8 cellular contexts compared by ENCODE assay signal in the genomic region with DNA sequence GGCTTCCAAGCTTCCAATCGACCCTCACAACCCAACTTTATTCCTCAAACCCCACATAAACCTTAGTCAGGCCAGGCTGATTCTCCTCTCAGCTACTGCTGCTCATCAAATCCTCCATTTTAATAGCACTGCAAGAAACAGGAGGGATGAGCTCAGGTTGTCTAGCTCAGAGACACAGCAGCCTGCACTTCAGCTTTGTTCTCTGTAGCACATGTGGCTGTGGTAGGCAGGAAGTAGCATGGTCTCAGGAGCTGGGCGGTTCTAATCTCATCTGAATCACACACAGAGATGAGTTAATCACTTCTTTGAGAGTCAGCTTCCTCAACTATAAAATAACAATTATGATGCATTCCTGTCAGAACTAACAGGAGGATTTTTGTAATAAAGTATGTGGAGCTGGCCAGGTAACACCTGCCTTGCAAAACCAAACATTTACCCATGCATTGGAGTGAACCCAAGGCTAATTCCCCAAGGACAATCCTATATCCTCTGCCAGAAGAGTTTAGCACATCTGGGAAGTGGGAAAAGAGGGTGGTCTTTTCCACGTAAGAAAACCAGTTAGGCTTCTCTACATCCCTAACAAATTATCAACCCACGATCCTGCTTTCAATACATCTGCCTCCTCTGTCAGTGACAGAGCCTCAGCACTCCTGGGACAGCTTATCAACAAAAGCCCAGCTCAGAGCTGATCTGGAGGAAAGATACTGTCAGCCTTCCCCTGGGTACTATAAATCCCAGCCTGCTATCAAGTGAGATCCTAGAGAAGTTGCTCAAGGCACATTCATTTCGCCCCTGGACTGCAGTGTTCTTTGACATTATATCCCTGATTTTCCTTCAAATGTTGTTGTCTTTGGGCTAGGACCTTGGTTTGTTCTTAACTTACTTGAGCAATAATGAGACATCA. TPM values are rescaled to one million over a fixed set of nuclear protein-coding genes. Genes with fewer than 3 reads are reported as not detected.
A peak's percentile ranks its signal among the peaks of the same experiment; 100 is the strongest.
DNase-seq lines count a peak whose midpoint lies in the region; TF ChIP-seq lines count a peak whose summit lies in the region.

No MANE protein-coding gene starts in this region.

- peaks cover 41% of the 10 kb centered on the region for H3K4me1 Mint-ChIP-seq in activated CD4-positive, alpha-beta T cell treated with anti-CD3 and anti-CD28 coated beads, Interleukin-2, amount 10 ng/mL, durations not matched to agents 7 days and 5 days

- no peaks in the 10 kb centered on the region for H3K9me2 ChIP-seq in MM.1S (replicated peaks; ENCODE audit: insufficient read depth, low read length)

- H3K9me3 ChIP-seq in MM.1S (replicated peaks; ENCODE audit: insufficient read depth, low read length), result no peaks in the 10 kb centered on the region

- H2AFZ ChIP-seq in MM.1S (ENCODE audit: low read length), result no peak overlapping the region

- no peaks in the 10 kb centered on the region for H3F3A ChIP-seq in MM.1S (ENCODE audit: insufficient read depth, low read length)

- peak; percentile 16 for DNase-seq in AG08396 (ENCODE audit: low spot score)
- DNase-seq in GM20000 (ENCODE audit: low spot score), result peak; percentile 29
- peak; percentile 36 for DNase-seq in MM.1S
- peak; percentile 81 for DNase-seq in activated CD4-positive, alpha-beta T cell treated with anti-CD3 and anti-CD28 coated beads, Interleukin-2, amount 10 ng/mL, durations not matched to agents 7 days and 5 days
- peak; percentile 91 for DNase-seq in epithelial cell of esophagus (ENCODE audit: low read depth)
- peak; percentile 7 to 19 for DNase-seq in stimulated activated CD4-positive, alpha-beta T cell treated with anti-CD3 and anti-CD28 coated beads, Interleukin-1b, Interleukin-23, amount 100 ng/mL, for 1 hour (ENCODE audit: low read depth in 2 of 2)
- no peak for DNase-seq in anterior cingulate cortex (lab: John Stamatoyannopoulos, UW)
- no peak for DNase-seq in 8988T

- no peak for TF ChIP-seq CTCF in GM20000 (IDR thresholded peaks at IDR 0.05; ENCODE audit: extremely low read depth, missing control alignments)
- TF ChIP-seq CTCF in MM.1S (IDR thresholded peaks at IDR 0.05; ENCODE audit: low read length), result no peak
- no peak for TF ChIP-seq CTCF in epithelial cell of esophagus (IDR thresholded peaks at IDR 0.05; ENCODE audit: insufficient read depth, low read depth, low read length, missing control alignments)

- H3K4me2 ChIP-seq in MM.1S (ENCODE audit: low read depth, low read length), result no peak overlapping the region

- H3K27me3 ChIP-seq in MM.1S (replicated peaks; ENCODE audit: insufficient read depth, low read length), result no peaks in the 10 kb centered on the region

- peaks cover 34% of the 10 kb centered on the region for H3K36me3 Mint-ChIP-seq in activated CD4-positive, alpha-beta T cell treated with anti-CD3 and anti-CD28 coated beads, Interleukin-2, amount 10 ng/mL, durations not matched to agents 7 days and 5 days (ENCODE audit: low read depth)

- no peaks in the 10 kb centered on the region for H4K20me1 ChIP-seq in MM.1S (ENCODE audit: insufficient read depth, low read length)

- H3K9ac ChIP-seq in MM.1S (ENCODE audit: low read length), result no peak overlapping the region

- peak overlapping the region; percentile 96 for H3K27ac Mint-ChIP-seq in activated CD4-positive, alpha-beta T cell treated with anti-CD3 and anti-CD28 coated beads, Interleukin-2, amount 10 ng/mL, durations not matched to agents 7 days and 5 days

- H3K27ac ChIP-seq in MM.1S (ENCODE audit: low read length), result no peak overlapping the region

- peaks cover 16% of the 10 kb centered on the region for H3K9me3 Mint-ChIP-seq in activated CD4-positive, alpha-beta T cell treated with anti-CD3 and anti-CD28 coated beads, Interleukin-2, amount 10 ng/mL, durations not matched to agents 7 days and 5 days

- no peaks in the 10 kb centered on the region for H3K4me1 ChIP-seq in MM.1S (ENCODE audit: low read length)

- CTCF ChIA-PET in activated CD4-positive, alpha-beta T cell treated with anti-CD3 and anti-CD28 coated beads, Interleukin-2, amount 10 ng/mL, durations not matched to agents 7 days and 5 days (lab: Charles Lee), result interaction anchor here (1.0 to 1.2 kb wide), 2 partner anchors 11 to 79 kb away, joined by 3 to 4 read pairs; no protein-coding TSS in a partner anchor

- no peaks in the 10 kb centered on the region for H3K79me2 ChIP-seq in MM.1S (ENCODE audit: low read length)

- H3K4me3 Mint-ChIP-seq in activated CD4-positive, alpha-beta T cell treated with anti-CD3 and anti-CD28 coated beads, Interleukin-2, amount 10 ng/mL, durations not matched to agents 7 days and 5 days, result peak overlapping the region; percentile 56

- no peak overlapping the region for H3K4me3 ChIP-seq in MM.1S (ENCODE audit: low read length)
- no peak overlapping the region for H3K4me3 ChIP-seq in epithelial cell of esophagus (ENCODE audit: low read length)

- no peaks in the 10 kb centered on the region for H3K27me3 Mint-ChIP-seq in activated CD4-positive, alpha-beta T cell treated with anti-CD3 and anti-CD28 coated beads, Interleukin-2, amount 10 ng/mL, durations not matched to agents 7 days and 5 days

- H3K36me3 ChIP-seq in MM.1S (replicated peaks; ENCODE audit: insufficient read depth, low read length), result no peaks in the 10 kb centered on the region

- POLR2A ChIA-PET in activated CD4-positive, alpha-beta T cell treated with anti-CD3 and anti-CD28 coated beads, Interleukin-2, amount 10 ng/mL, durations not matched to agents 7 days and 5 days (lab: Charles Lee), result no interaction called here

RNA-seq across cellular contexts. Expression of gene ELOVL6, which starts 32.8 kb away (rescaled TPM):
- 10 to 100 TPM; 14.7 to 16.0 TPM for total RNA-seq in activated CD4-positive, alpha-beta T cell treated with anti-CD3 and anti-CD28 coated beads, Interleukin-2, amount 10 ng/mL, durations not matched to agents 7 days and 5 days

Comparison
In these comparisons a context has a peak if more than half of its experiments do, and no peak if none do; other contexts are left out.
1. DNase-seq: peak in AG08396 (single experiment), GM20000 (single experiment), MM.1S (single experiment), activated CD4-positive, alpha-beta T cell treated with anti-CD3 and anti-CD28 coated beads, Interleukin-2, amount 10 ng/mL, durations not matched to agents 7 days and 5 days (single experiment), epithelial cell of esophagus (single experiment) and stimulated activated CD4-positive, alpha-beta T cell treated with anti-CD3 and anti-CD28 coated beads, Interleukin-1b, Interleukin-23, amount 100 ng/mL, for 1 hour (2 of 2); none in anterior cingulate cortex (0 of 58) and 8988T (single experiment).